16 cellular contexts compared by ENCODE assay signal in the genomic region with DNA sequence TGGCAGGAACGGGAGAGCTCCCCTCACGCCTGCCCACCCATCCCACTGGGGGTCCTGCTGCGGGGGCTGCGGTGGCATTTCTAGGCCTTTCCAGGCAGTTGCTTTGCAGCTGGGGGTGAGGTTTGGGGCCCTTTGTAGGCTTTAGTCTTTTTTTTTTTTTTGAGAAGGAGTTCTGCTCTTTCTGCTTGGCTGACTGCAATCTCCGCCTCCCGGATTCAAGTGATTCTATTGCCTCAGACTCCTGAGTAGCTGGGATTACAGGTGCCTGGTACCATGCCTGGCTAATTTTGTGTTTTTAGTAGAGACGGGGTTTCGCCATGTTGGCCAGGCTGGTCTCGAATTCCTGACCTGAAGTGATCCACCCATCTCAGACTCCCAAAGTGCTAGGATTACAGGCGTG. TPM values are rescaled to one million over a fixed set of nuclear protein-coding genes. Genes with fewer than 3 reads are reported as not detected.
"Had no signal": no experiment of that assay in that cellular context is flagged by ENCODE, and none has a peak within 500 bp of the region (broad histone marks: within the 10 kb centered on the region; RNA-seq: fewer than 3 reads in every experiment).

No MANE protein-coding gene starts in this region.

- H3K4me3 ChIP-seq: lower lobe of right lung, ovary, thoracic aorta had no signal

- ATAC-seq: foreskin keratinocyte, lower lobe of right lung had no signal

- H3K27ac ChIP-seq: foreskin keratinocyte, lower lobe of right lung, ovary, thoracic aorta had no signal

- H3K9me3 ChIP-seq: lower lobe of right lung, ovary, thoracic aorta had no signal

- H3K4me1 ChIP-seq: foreskin keratinocyte, lower lobe of right lung had no signal

- H3K36me3 ChIP-seq: ovary had no signal

- DNase-seq: activated CD4-positive, alpha-beta T cell treated with anti-CD3 and anti-CD28 coated beads, Interleukin-2, amount 50 U/mL, for 1 hour; activated CD8-positive, alpha-beta memory T cell treated with anti-CD3 and anti-CD28 coated beads for 24 hours; activated gamma-delta T cell treated with Interleukin-2 at 50 U/mL for 16 hours; activated naive CD8-positive, alpha-beta T cell treated with anti-CD3 and anti-CD28 coated beads for 36 hours; cortex of kidney; effector memory CD4-positive, alpha-beta T cell; foreskin keratinocyte; head of caudate nucleus; immature natural killer cell; lower lobe of right lung; ovary; stimulated activated CD4-positive, alpha-beta T cell treated with anti-CD3 and anti-CD28 coated beads, Interleukin-12 subunit alpha, Interleukin-12 subunit beta, amount 100 ng/mL, for 4 hours; stimulated activated CD4-positive, alpha-beta T cell treated with anti-CD3 and anti-CD28 coated beads, Interleukin-2, amount 100 ng/mL, for 24 hours; T-helper 9 cell had no signal

- H3K27me3 ChIP-seq: foreskin keratinocyte, ovary had no signal

RNA-seq across cellular contexts. Expression of gene NPW, which starts 39.3 kb away (rescaled TPM):
- total RNA-seq: lower lobe of right lung, thoracic aorta, ureter had no signal
